In genomic region chr19:27719034-27719433, GRCh38 we compare ENCODE assay signal across 32 cellular contexts.
"Had no signal": no experiment of that assay in that cellular context is flagged by ENCODE, and none has a peak within 500 bp of the region (broad histone marks: within the 10 kb centered on the region; RNA-seq: fewer than 3 reads in every experiment).

No MANE protein-coding gene starts in this region.

- H3K4me1 Mint-ChIP-seq: natural killer cell; nephron; neural progenitor cell; stimulated activated memory B cell treated with anti-CD40 and anti-IgM and Interleukin-4, amounts not matched to agents 10 μg/mL and 1 μg/mL and 100 μg/mL, for 72 hours; stimulated activated naive CD8-positive, alpha-beta T cell treated with anti-CD3 and anti-CD28 coated beads, Interleukin-15, amount 100 ng/mL, for 72 hours had no signal

- DNase-seq: natural killer cell; occipital lobe; ovary; posterior cingulate gyrus; psoas muscle; right cardiac atrium; right lobe of liver; sigmoid colon; spleen; stimulated activated CD4-positive, alpha-beta T cell treated with anti-CD3 and anti-CD28 coated beads, Interleukin-12 subunit alpha, Interleukin-12 subunit beta, amount 100 ng/mL, for 4 hours; stimulated activated CD4-positive, alpha-beta T cell treated with anti-CD3 and anti-CD28 coated beads, Interleukin-1b, Interleukin-23, amount 100 ng/mL, for 48 hours; stimulated activated CD4-positive, alpha-beta T cell treated with anti-CD3 and anti-CD28 coated beads, Interleukin-4, amount 100 ng/mL, for 1 hour; stimulated activated CD4-positive, alpha-beta T cell treated with anti-CD3 and anti-CD28 coated beads, Interleukin-4, amount 100 ng/mL, for 4 hours; stimulated activated CD8-positive, alpha-beta memory T cell treated with anti-CD3 and anti-CD28 coated beads, Interleukin-4, amount 100 ng/mL, for 48 hours; stimulated activated naive CD4-positive, alpha-beta T cell; stimulated activated naive CD8-positive, alpha-beta T cell treated with anti-CD3 and anti-CD28 coated beads, Interleukin-15, amount 100 ng/mL, for 72 hours; stimulated activated naive CD8-positive, alpha-beta T cell treated with anti-CD3 and anti-CD28 coated beads, Interleukin-15, Interleukin-2, amounts not matched to agents 100 U/mL and 50 U/mL, for 24 hours; substantia nigra; testis; tibial artery; transverse colon; upper lobe of right lung had no signal

- ATAC-seq: natural killer cell; psoas muscle; right cardiac atrium; right lobe of liver; stimulated activated memory B cell treated with anti-CD40 and anti-IgM and Interleukin-4, amounts not matched to agents 10 μg/mL and 1 μg/mL and 100 μg/mL, for 72 hours; stimulated activated naive CD8-positive, alpha-beta T cell treated with anti-CD3 and anti-CD28 coated beads, Interleukin-15, amount 100 ng/mL, for 72 hours; stimulated activated naive CD8-positive, alpha-beta T cell treated with anti-CD3 and anti-CD28 coated beads, Interleukin-15, Interleukin-2, amounts not matched to agents 100 U/mL and 50 U/mL, for 24 hours; upper lobe of right lung had no signal

- H3K27me3 Mint-ChIP-seq: progenitor cell of endocrine pancreas; stimulated activated memory B cell treated with anti-CD40 and anti-IgM and Interleukin-4, amounts not matched to agents 10 μg/mL and 1 μg/mL and 100 μg/mL, for 72 hours; stimulated activated naive CD8-positive, alpha-beta T cell treated with anti-CD3 and anti-CD28 coated beads, Interleukin-15, amount 100 ng/mL, for 72 hours; type B pancreatic cell had no signal

- H3K4me1 ChIP-seq: neural progenitor cell, parathyroid adenoma, psoas muscle, right lobe of liver, sigmoid colon, spleen, suprapubic skin, testis, tibial artery, transverse colon, upper lobe of right lung, vagina had no signal

- H3K36me3 Mint-ChIP-seq: stimulated activated memory B cell treated with anti-CD40 and anti-IgM and Interleukin-4, amounts not matched to agents 10 μg/mL and 1 μg/mL and 100 μg/mL, for 72 hours; type B pancreatic cell had no signal

- H3K36me3 ChIP-seq: neural progenitor cell, ovary, right lobe of liver, sigmoid colon, spleen, suprapubic skin, tibial artery, transverse colon, upper lobe of right lung, vagina had no signal

- H3K4me2 ChIP-seq: neural progenitor cell, smooth muscle cell had no signal

- H3K4me3 ChIP-seq: neural progenitor cell, ovary, psoas muscle, right lobe of liver, sigmoid colon, skin epidermis, smooth muscle cell, spleen, suprapubic skin, testis, tibial artery, transverse colon, upper lobe of right lung, vagina had no signal

- H3K9me3 ChIP-seq: ovary, testis had no signal

- H3K79me2 ChIP-seq: parathyroid adenoma had no signal

- H3K9ac ChIP-seq: neural progenitor cell, parathyroid adenoma had no signal

- H3K4me3 Mint-ChIP-seq: natural killer cell; nephron; neural progenitor cell; stimulated activated memory B cell treated with anti-CD40 and anti-IgM and Interleukin-4, amounts not matched to agents 10 μg/mL and 1 μg/mL and 100 μg/mL, for 72 hours; stimulated activated naive CD8-positive, alpha-beta T cell treated with anti-CD3 and anti-CD28 coated beads, Interleukin-15, amount 100 ng/mL, for 72 hours; type B pancreatic cell had no signal

- H3K27ac ChIP-seq: neural progenitor cell, ovary, parathyroid adenoma, psoas muscle, right lobe of liver, sigmoid colon, skin epidermis, spleen, suprapubic skin, testis, tibial artery, transverse colon, upper lobe of right lung, vagina had no signal

- H2AFZ ChIP-seq: neural progenitor cell, parathyroid adenoma had no signal

- H3K27ac Mint-ChIP-seq: natural killer cell; nephron; neural progenitor cell; progenitor cell of endocrine pancreas; stimulated activated memory B cell treated with anti-CD40 and anti-IgM and Interleukin-4, amounts not matched to agents 10 μg/mL and 1 μg/mL and 100 μg/mL, for 72 hours; type B pancreatic cell had no signal

- H3K27me3 ChIP-seq: neural progenitor cell, ovary, right lobe of liver, sigmoid colon, spleen, suprapubic skin, testis, tibial artery, transverse colon, upper lobe of right lung, vagina had no signal
